8 cellular contexts compared by ENCODE assay signal in the genomic region with DNA sequence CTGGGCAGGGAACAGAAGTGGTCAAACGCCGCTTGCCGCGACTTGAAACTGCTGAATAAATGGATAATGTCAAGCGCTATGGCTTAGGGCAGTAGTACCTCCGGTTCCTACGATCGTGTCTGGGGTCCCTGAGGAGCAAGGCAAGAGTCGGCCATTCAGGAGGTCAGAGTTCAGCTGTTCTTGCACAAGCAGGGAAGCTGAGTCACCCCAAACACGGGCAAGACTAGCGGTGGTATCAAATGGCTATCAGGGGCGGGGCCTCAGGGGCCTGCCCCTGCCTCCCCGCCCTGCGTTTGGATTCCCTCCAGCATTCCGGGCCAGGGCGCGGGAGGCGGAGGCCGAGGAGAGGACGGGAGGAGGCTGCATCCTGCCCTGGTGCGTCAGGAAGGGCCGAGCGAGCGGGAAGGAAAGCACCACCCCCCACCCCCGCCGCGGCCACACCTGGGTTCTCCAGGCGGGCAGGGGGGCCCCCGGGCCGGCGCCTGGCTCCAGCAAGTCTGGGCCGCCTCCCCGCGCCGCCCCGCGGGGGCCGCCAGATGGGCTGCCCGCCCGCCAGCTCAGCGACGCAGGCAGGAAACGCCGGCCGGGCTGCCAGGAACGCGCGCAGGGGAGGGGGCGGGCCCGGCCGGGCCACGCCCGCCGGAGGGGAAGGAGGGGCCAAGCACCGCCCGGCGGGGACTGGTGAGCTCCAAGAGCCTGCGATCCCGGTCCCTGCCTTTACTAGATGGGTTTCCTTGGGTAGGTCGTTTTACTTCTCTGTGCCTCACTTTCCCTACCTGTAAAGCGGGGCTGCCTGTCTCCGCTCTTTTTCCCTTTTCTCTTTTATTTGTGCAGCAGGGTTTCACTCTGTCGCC. TPM values are rescaled to one million over a fixed set of nuclear protein-coding genes. Genes with fewer than 3 reads are reported as not detected.
DNase-seq lines count a peak whose midpoint lies in the region; ATAC-seq and TF ChIP-seq lines count a peak whose summit lies in the region.

No MANE protein-coding gene starts in this region.

- H3K27me3 Mint-ChIP-seq in activated CD4-positive, alpha-beta memory T cell treated with anti-CD3 and anti-CD28 coated beads, Interleukin-2, amount 10 ng/mL, durations not matched to agents 7 days and 5 days, result peaks cover 1% of the 10 kb centered on the region

- peak overlapping the region; percentile 72 to 90 for H3K9ac ChIP-seq in duodenal mucosa (ENCODE audit: low read depth in 1 of 2, low read length in 2 of 2)

- H3K27ac Mint-ChIP-seq in activated CD4-positive, alpha-beta memory T cell treated with anti-CD3 and anti-CD28 coated beads, Interleukin-2, amount 10 ng/mL, durations not matched to agents 7 days and 5 days, result peak overlapping the region; percentile 86

- TF ChIP-seq CTCF in lower lobe of right lung (IDR thresholded peaks at IDR 0.05), result no peak

- no peaks in the 10 kb centered on the region for H3K9me3 ChIP-seq in duodenal mucosa (ENCODE audit: control insufficient read depth in 1 of 2, low read length in 2 of 2)
- H3K9me3 ChIP-seq in lower lobe of right lung, result no peaks in the 10 kb centered on the region

- H3K27ac ChIP-seq in duodenal mucosa (ENCODE audit: low read depth, low read length) (peak overlapping the region; percentile 92), lower lobe of right lung (peak overlapping the region; percentile 92)

- H3K4me3 Mint-ChIP-seq in activated CD4-positive, alpha-beta memory T cell treated with anti-CD3 and anti-CD28 coated beads, Interleukin-2, amount 10 ng/mL, durations not matched to agents 7 days and 5 days, result peak overlapping the region; percentile 84

- DNase-seq in CD1c-positive myeloid dendritic cell (ENCODE audit: extremely low spot score) (peak; percentile 95), NCI-H82 (lab: John Stamatoyannopoulos, UW) (peak; percentile 100), lower lobe of right lung (peak; percentile 95)
- peak; percentile 91 for DNase-seq in activated CD4-positive, alpha-beta memory T cell treated with anti-CD3 and anti-CD28 coated beads, Interleukin-2, amount 10 ng/mL, durations not matched to agents 7 days and 5 days
- DNase-seq in stimulated activated CD4-positive, alpha-beta T cell treated with anti-CD3 and anti-CD28 coated beads, TNF-alpha, amount 100 ng/mL, for 1 hour (ENCODE audit: low read depth in 3 of 3, low spot score in 1 of 3), result peak; percentile 62 to 83 (median 76)

- H3K36me3 Mint-ChIP-seq in activated CD4-positive, alpha-beta memory T cell treated with anti-CD3 and anti-CD28 coated beads, Interleukin-2, amount 10 ng/mL, durations not matched to agents 7 days and 5 days (ENCODE audit: low read depth), result peaks cover 8% of the 10 kb centered on the region

- peaks cover 6 to 14% of the 10 kb centered on the region in 2 donors for H3K36me3 ChIP-seq in duodenal mucosa (ENCODE audit: control insufficient read depth in 1 of 2, insufficient read depth in 2 of 2, low read length in 2 of 2)
- peaks cover 23% of the 10 kb centered on the region for H3K36me3 ChIP-seq in lower lobe of right lung

- peaks cover 23% of the 10 kb centered on the region for H3K4me1 Mint-ChIP-seq in activated CD4-positive, alpha-beta memory T cell treated with anti-CD3 and anti-CD28 coated beads, Interleukin-2, amount 10 ng/mL, durations not matched to agents 7 days and 5 days

- H3K9me3 Mint-ChIP-seq in activated CD4-positive, alpha-beta memory T cell treated with anti-CD3 and anti-CD28 coated beads, Interleukin-2, amount 10 ng/mL, durations not matched to agents 7 days and 5 days, result no peaks in the 10 kb centered on the region

- intact Hi-C loops in lower lobe of right lung (cut with DNase I), result no loop called here

- H3K27me3 ChIP-seq in duodenal mucosa (ENCODE audit: control insufficient read depth in 1 of 2, insufficient read depth in 2 of 2, low read length in 2 of 2) (no peaks in the 10 kb centered on the region), lower lobe of right lung (ENCODE audit: low read depth) (no peaks in the 10 kb centered on the region)

- ATAC-seq in GM19452 (IDR thresholded peaks at IDR 0.05; ENCODE audit: unreplicated experiment) (peak; percentile 85), HG03575 (IDR thresholded peaks at IDR 0.05; ENCODE audit: extremely low read depth, insufficient number of reproducible peaks, low FRiP score, unreplicated experiment) (peak; percentile 51), lower lobe of right lung (peak; percentile 91 to 95)

- POLR2A ChIA-PET in activated CD4-positive, alpha-beta memory T cell treated with anti-CD3 and anti-CD28 coated beads, Interleukin-2, amount 10 ng/mL, durations not matched to agents 7 days and 5 days (lab: Charles Lee), result interaction anchor here (0.7 to 2.9 kb wide), 20 partner anchors 11 to 167 kb away, joined by 3 to 65 read pairs (median 6); partner anchors contain the start of genes ID1 and TPX2

- peaks cover 27 to 32% of the 10 kb centered on the region in 2 donors for H3K4me1 ChIP-seq in duodenal mucosa (ENCODE audit: control insufficient read depth in 1 of 2, insufficient read depth in 2 of 2, low read length in 2 of 2)
- H3K4me1 ChIP-seq in lower lobe of right lung, result peaks cover 48% of the 10 kb centered on the region

- CTCF ChIA-PET in activated CD4-positive, alpha-beta memory T cell treated with anti-CD3 and anti-CD28 coated beads, Interleukin-2, amount 10 ng/mL, durations not matched to agents 7 days and 5 days (lab: Charles Lee), result interaction anchor here (0.9 to 12.1 kb wide), 10 partner anchors 10 to 379 kb away, joined by 3 to 430 read pairs (median 6); partner anchors contain the start of genes BCL2L1, HM13, ID1 and PDRG1

- H3K4me3 ChIP-seq in duodenal mucosa (ENCODE audit: low read depth in 1 of 2, low read length in 2 of 2), result peak overlapping the region; percentile 71 to 80
- H3K4me3 ChIP-seq in lower lobe of right lung, result peak overlapping the region; percentile 64

RNA-seq across cellular contexts. Expression of gene ID1, which starts 32.2 kb away (rescaled TPM):
- total RNA-seq in activated CD4-positive, alpha-beta memory T cell treated with anti-CD3 and anti-CD28 coated beads, Interleukin-2, amount 10 ng/mL, durations not matched to agents 7 days and 5 days, result under 1 TPM; 0.48 to 0.58 TPM
- 196 TPM for total RNA-seq in lower lobe of right lung

RNA-seq across cellular contexts. Expression of gene HM13, which starts 58.7 kb away (rescaled TPM):
- total RNA-seq in activated CD4-positive, alpha-beta memory T cell treated with anti-CD3 and anti-CD28 coated beads, Interleukin-2, amount 10 ng/mL, durations not matched to agents 7 days and 5 days, result 100 to 1,000 TPM; 162 to 165 TPM
- 134 TPM for total RNA-seq in lower lobe of right lung

Comparison
In these comparisons a context has a peak if more than half of its experiments do, and no peak if none do; other contexts are left out.
1. Peak in every context shown above with its lines: DNase-seq, ATAC-seq, H3K4me3 ChIP-seq and H3K27ac ChIP-seq.
2. RNA of gene ID1, which starts 32.2 kb away (total RNA-seq): 196 TPM in lower lobe of right lung (single experiment); 0.48 to 0.58 TPM in activated CD4-positive, alpha-beta memory T cell treated with anti-CD3 and anti-CD28 coated beads, Interleukin-2, amount 10 ng/mL, durations not matched to agents 7 days and 5 days; every median in the first group is over 100 times any median in the second.